11 cellular contexts compared by ENCODE assay signal in the genomic region with DNA sequence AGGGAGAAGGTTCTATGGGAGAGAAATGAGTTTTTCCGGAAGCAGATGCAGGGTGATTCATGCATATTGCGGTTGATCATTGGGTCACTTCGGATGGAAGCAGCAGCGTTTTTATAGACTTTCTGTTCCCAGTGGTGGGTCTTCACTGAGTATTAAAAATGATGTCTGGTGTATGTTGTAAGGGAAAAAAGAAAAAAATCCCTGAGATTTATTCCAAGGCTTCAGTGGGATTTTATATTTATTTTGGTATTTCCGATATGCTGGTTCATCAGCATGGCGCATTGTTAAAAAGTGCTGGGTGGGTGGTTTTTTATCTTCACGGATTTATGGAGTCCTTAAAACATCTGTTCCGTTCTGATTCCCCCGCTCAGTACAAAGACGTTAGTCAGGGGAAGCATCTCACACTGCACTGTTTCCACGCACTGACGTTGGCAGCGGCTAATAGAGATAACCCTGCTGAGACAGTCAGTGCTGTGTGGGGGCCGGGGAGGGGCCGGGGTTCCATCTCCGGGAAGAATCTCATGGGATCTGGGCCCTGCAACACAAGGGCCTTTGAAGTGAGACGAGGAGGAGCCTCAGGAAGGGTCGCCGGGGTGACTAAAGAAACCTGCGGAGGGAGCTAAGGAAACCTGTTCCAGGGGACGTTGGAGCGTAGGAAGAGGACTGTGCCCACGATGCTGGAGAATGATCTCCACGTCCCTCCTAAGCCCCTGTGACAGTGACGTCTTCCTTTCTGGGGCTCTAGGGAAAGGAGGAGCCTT.
DNase-seq lines count a peak whose midpoint lies in the region; ATAC-seq and TF ChIP-seq lines count a peak whose summit lies in the region.
"Had no signal": no experiment of that assay in that cellular context is flagged by ENCODE, and none has a peak within 500 bp of the region (broad histone marks: within the 10 kb centered on the region; RNA-seq: fewer than 3 reads in every experiment).

No MANE protein-coding gene starts in this region.

- H3K9me3 ChIP-seq in heart right ventricle (peaks cover 0 to 6% (median 0%) of the 10 kb centered on the region in 11 donors), HAP-1 (no peaks in the 10 kb centered on the region)

- H3K4me3 ChIP-seq in heart right ventricle = peak overlapping the region in 3 of 10 donors; percentile 1 to 7 (median 3)
- H3K4me3 ChIP-seq in HAP-1 = no peak overlapping the region

- H3K27me3 ChIP-seq in heart right ventricle (peaks cover 0 to 34% (median 13%) of the 10 kb centered on the region in 7 donors), HAP-1 (ENCODE audit: low read depth) (no peaks in the 10 kb centered on the region)

- 35 to 37% methylated on average over 25 of the region's 25 CpGs for WGBS in heart right ventricle, 2 donors

- H3K4me1 ChIP-seq in heart right ventricle (no peaks in the 10 kb centered on the region), HAP-1 (no peaks in the 10 kb centered on the region)

- H3K36me3 ChIP-seq in heart right ventricle = no peaks in the 10 kb centered on the region
- H3K36me3 ChIP-seq in HAP-1 (replicated peaks) = no peaks in the 10 kb centered on the region

- peak overlapping the region in 3 of 5 experiments; percentile 13 to 93 (median 14) for H3K27ac Mint-ChIP-seq in brain

- no peaks in the 10 kb centered on the region for H3K9me3 Mint-ChIP-seq in brain

- H3K27ac ChIP-seq in heart right ventricle = peak overlapping the region in 5 of 10 donors; percentile 9 to 51 (median 39)

- H3K27me3 Mint-ChIP-seq in brain = peaks cover 3% of the 10 kb centered on the region

- peak overlapping the region in 1 of 5 experiments; percentile 61 for H3K4me3 Mint-ChIP-seq in brain

- peak in 1 of 2 donors; percentile 25 for DNase-seq in heart right ventricle
- DNase-seq in Right ventricle myocardium superior = no peak
- DNase-seq in iris pigment epithelial cell (ENCODE audit: low read depth) = peak; percentile 95
- no peak for DNase-seq in HAP-1 (ENCODE audit: low spot score in 2 of 2)
- no peak for DNase-seq in posterior vena cava (ENCODE audit: low spot score)
- DNase-seq in RPMI8226 = no peak
- DNase-seq in NCI-H524 treated with DMSO at 0.1 percent for 48 hours (lab: John Stamatoyannopoulos, UW) = no peak
- DNase-seq: activated CD8-positive, alpha-beta memory T cell treated with anti-CD3 and anti-CD28 coated beads, Interleukin-2, amount 50 U/mL, for 4 hours; AML-193; NCI-H2227 treated with DMSO at 0.1 percent for 48 hours had no signal

- in situ Hi-C loops in HAP-1 (cut with MboI; ENCODE audit: low sequenced_read_pairs) = no loop called here

- ATAC-seq in heart right ventricle (peak in 5 of 8 donors; percentile 53 to 80 (median 79)), Right ventricle myocardium superior (ENCODE audit: poor library complexity) (no peak)

- H3K36me3 Mint-ChIP-seq in brain = no peaks in the 10 kb centered on the region

- intact Hi-C loops in heart right ventricle (cut with DNase I) = no loop called here
- intact Hi-C loops in Right ventricle myocardium superior (cut with DNase I) = no loop called here
- intact Hi-C loops in posterior vena cava (cut with DNase I) = no loop called here

- TF ChIP-seq CTCF in heart right ventricle (IDR thresholded peaks at IDR 0.05) (no peak), brain (conservative IDR thresholded peaks at IDR 0.05) (peak; percentile 7 to 27)

- H3K4me1 Mint-ChIP-seq in brain = peaks cover 22% of the 10 kb centered on the region

Comparison
In these comparisons a context has a peak if more than half of its experiments do, and no peak if none do; other contexts are left out.
1. CTCF ChIP-seq: peak in brain (2 of 2); none in heart right ventricle (0 of 9).